ENCODE assay signal across 19 cellular contexts in the genomic region with DNA sequence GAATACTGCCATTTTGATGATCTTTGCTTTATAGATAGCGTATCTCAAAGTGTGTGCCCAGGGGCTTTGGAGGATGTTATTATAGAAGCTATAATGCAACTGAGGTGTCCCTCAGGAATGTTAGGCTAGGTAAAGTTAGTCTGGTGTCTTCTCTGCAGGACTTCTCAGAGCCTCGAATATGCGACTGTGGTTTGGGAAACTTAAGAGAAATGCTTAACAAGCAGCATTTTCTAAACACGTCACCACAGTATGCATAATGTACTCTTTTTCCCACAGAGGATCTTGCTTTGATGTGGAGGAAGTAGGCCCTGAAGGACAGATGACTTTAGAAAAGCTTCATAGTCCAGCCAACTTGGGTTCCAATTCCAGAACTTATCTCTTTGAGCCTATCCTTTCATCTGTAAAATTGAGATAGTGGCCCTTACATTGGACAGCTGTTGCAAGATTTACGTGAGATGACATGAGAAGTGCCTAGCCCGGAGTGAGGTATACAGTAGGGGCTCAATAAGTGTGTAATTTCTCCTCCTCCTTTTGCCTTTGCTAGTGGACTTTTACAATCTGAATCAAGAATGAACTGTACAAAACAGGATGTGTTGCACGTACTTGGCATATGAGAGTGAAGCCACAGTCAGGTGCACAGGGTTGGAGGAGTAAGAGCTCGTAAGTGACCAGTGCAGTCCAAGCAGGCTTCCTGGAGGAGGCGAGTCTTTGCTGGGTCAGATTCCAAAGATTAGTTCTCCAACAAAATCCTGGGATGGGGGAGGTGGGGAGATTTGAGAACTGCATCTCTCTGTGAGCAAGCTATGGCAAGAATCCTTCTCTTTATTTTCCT. TPM values are rescaled to one million over a fixed set of nuclear protein-coding genes. Genes with fewer than 3 reads are reported as not detected.
DNase-seq lines count a peak whose midpoint lies in the region; ATAC-seq and TF ChIP-seq lines count a peak whose summit lies in the region.
"Had no signal": no experiment of that assay in that cellular context is flagged by ENCODE, and none has a peak within 500 bp of the region (broad histone marks: within the 10 kb centered on the region; RNA-seq: fewer than 3 reads in every experiment).

No MANE protein-coding gene starts in this region.

- no TSS peak for BruUV-seq in mammary epithelial cell (replicated peaks; lab: Mats Ljungman, UMichigan)

- H3K27me3 ChIP-seq in mammary epithelial cell (ENCODE audit: insufficient read depth, low read length) (no peaks in the 10 kb centered on the region), hepatocyte (no peaks in the 10 kb centered on the region), psoas muscle (ENCODE audit: insufficient read depth in 3 of 3, low read length in 2 of 3) (no peaks in the 10 kb centered on the region), upper lobe of left lung (no peaks in the 10 kb centered on the region)
- no peaks in the 10 kb centered on the region for H3K27me3 ChIP-seq in CD4-positive, alpha-beta memory T cell (ENCODE audit: insufficient read depth, low read length)

- H3K27ac ChIP-seq in mammary epithelial cell (ENCODE audit: insufficient read depth, low read depth, low read length), result peak overlapping the region; percentile 33
- peak overlapping the region; percentile 4 for H3K27ac ChIP-seq in hepatocyte
- peak overlapping the region; percentile 61 for H3K27ac ChIP-seq in psoas muscle
- no peak overlapping the region for H3K27ac ChIP-seq in upper lobe of left lung
- H3K27ac ChIP-seq in CD4-positive, alpha-beta memory T cell (ENCODE audit: low read depth, low read length), result no peak overlapping the region
- H3K27ac ChIP-seq: RWPE1 had no signal

- intact Hi-C loops in mammary epithelial cell (cut with micrococcal nuclease) (loop anchor here (2.0 kb wide), 1 partner anchor 30 kb away; the partner anchor contains the start of gene TRABD2B), psoas muscle (cut with DNase I) (no loop called here)
- intact Hi-C loops in CD4-positive, alpha-beta memory T cell (cut with micrococcal nuclease), result no loop called here

- no peaks in the 10 kb centered on the region for H3K9me3 ChIP-seq in mammary epithelial cell (replicated peaks; ENCODE audit: insufficient read depth, low read length)
- H3K9me3 ChIP-seq in hepatocyte (ENCODE audit: low read depth), result no peaks in the 10 kb centered on the region
- no peaks in the 10 kb centered on the region for H3K9me3 ChIP-seq in psoas muscle
- H3K9me3 ChIP-seq in upper lobe of left lung, result no peaks in the 10 kb centered on the region
- H3K9me3 ChIP-seq in CD4-positive, alpha-beta memory T cell (ENCODE audit: control insufficient read depth in 1 of 2, low read length in 2 of 2), result no peaks in the 10 kb centered on the region

- no peaks in the 10 kb centered on the region for H3K79me2 ChIP-seq in mammary epithelial cell (ENCODE audit: insufficient read depth, low read length)
- H3K79me2 ChIP-seq in hepatocyte, result no peaks in the 10 kb centered on the region

- H3K9me2 ChIP-seq in hepatocyte (replicated peaks; ENCODE audit: insufficient read depth), result no peaks in the 10 kb centered on the region

- no peak for TF ChIP-seq CTCF in mammary epithelial cell (conservative IDR thresholded peaks at IDR 0.05 in 1 of 2, IDR thresholded peaks at IDR 0.05 in 1 of 2; ENCODE audit: extremely low read depth in 1 of 2, insufficient read depth in 1 of 2, low read depth in 1 of 2, low read length in 2 of 2)
- TF ChIP-seq CTCF in hepatocyte (IDR thresholded peaks at IDR 0.05; ENCODE audit: poor library complexity), result no peak
- TF ChIP-seq CTCF in psoas muscle (IDR thresholded peaks at IDR 0.05), result no peak
- TF ChIP-seq CTCF in upper lobe of left lung (IDR thresholded peaks at IDR 0.05), result no peak

- H3K4me3 ChIP-seq in mammary epithelial cell (replicated peaks in 1 of 3; ENCODE audit: insufficient read depth in 1 of 3, low read depth in 2 of 3, low read length in 3 of 3) (no peak overlapping the region), hepatocyte (no peak overlapping the region), psoas muscle (no peak overlapping the region), upper lobe of left lung (no peak overlapping the region)
- H3K4me3 ChIP-seq in CD4-positive, alpha-beta memory T cell (ENCODE audit: low read length in 2 of 2), result no peak overlapping the region

- no peak overlapping the region for H3K9ac ChIP-seq in mammary epithelial cell (ENCODE audit: insufficient read depth, low read length)

- no peak for ATAC-seq in psoas muscle
- ATAC-seq in upper lobe of left lung (ENCODE audit: low FRiP score in 2 of 2), result no peak
- ATAC-seq: Panc1 had no signal

- no peaks in the 10 kb centered on the region for H3K4me1 Mint-ChIP-seq in CD4-positive, alpha-beta memory T cell
- H3K4me1 Mint-ChIP-seq: CD4-positive, CD25-positive, alpha-beta regulatory T cell had no signal

- WGBS in mammary epithelial cell (ENCODE audit: low coverage, missing lambda C conversion rate), result 78% methylated on average over 8 of the region's 9 CpGs
- 92% methylated on average over 9 of the region's 9 CpGs for WGBS in hepatocyte (ENCODE audit: low lambda C conversion rate, missing lambda C conversion rate)
- 95 to 98% (median 96%) methylated on average over 9 of the region's 9 CpGs for WGBS in psoas muscle, 3 donors
- 87 to 89% methylated on average over 9 of the region's 9 CpGs for WGBS in upper lobe of left lung, 2 donors

- H3K4me1 ChIP-seq in mammary epithelial cell (ENCODE audit: insufficient read depth, low read length), result peaks cover 25% of the 10 kb centered on the region
- no peaks in the 10 kb centered on the region for H3K4me1 ChIP-seq in hepatocyte (ENCODE audit: insufficient read depth)
- peaks cover 6% of the 10 kb centered on the region for H3K4me1 ChIP-seq in psoas muscle
- H3K4me1 ChIP-seq in upper lobe of left lung, result no peaks in the 10 kb centered on the region
- H3K4me1 ChIP-seq in CD4-positive, alpha-beta memory T cell (ENCODE audit: insufficient read depth, low read length), result no peaks in the 10 kb centered on the region

- no peaks in the 10 kb centered on the region for H3K36me3 Mint-ChIP-seq in CD4-positive, alpha-beta memory T cell
- H3K36me3 Mint-ChIP-seq: CD4-positive, CD25-positive, alpha-beta regulatory T cell had no signal

- H3K4me3 Mint-ChIP-seq in CD4-positive, alpha-beta memory T cell, result no peak overlapping the region
- H3K4me3 Mint-ChIP-seq: CD4-positive, CD25-positive, alpha-beta regulatory T cell had no signal

- H3K9me3 Mint-ChIP-seq in CD4-positive, alpha-beta memory T cell, result no peaks in the 10 kb centered on the region

- no peak for TF ChIP-seq POLR2A in upper lobe of left lung (IDR thresholded peaks at IDR 0.05)

- TF ChIP-seq EP300 in upper lobe of left lung (IDR thresholded peaks at IDR 0.05), result no peak

- no peaks in the 10 kb centered on the region for H4K20me1 ChIP-seq in mammary epithelial cell (ENCODE audit: insufficient read depth, low read length)
- H4K20me1 ChIP-seq in hepatocyte (ENCODE audit: insufficient read depth, poor library complexity, severe bottlenecking), result no peaks in the 10 kb centered on the region

- POLR2A ChIA-PET in CD4-positive, alpha-beta memory T cell (lab: Charles Lee; ENCODE audit: partially characterized antibody), result no interaction called here

- H3K27ac Mint-ChIP-seq in CD4-positive, alpha-beta memory T cell, result no peak overlapping the region
- H3K27ac Mint-ChIP-seq: CD4-positive, CD25-positive, alpha-beta regulatory T cell had no signal

- dilution Hi-C loops in mammary epithelial cell (cut with HindIII; ENCODE audit: low sequenced_read_pairs), result no loop called here

- in situ Hi-C loops in mammary epithelial cell (cut with MboI; ENCODE audit: low sequenced_read_pairs in 2 of 2), result no loop called here

- CTCF ChIA-PET in mammary epithelial cell (lab: Charles Lee; ENCODE audit: low non-redundant PET), result interaction anchor here (0.6 kb wide), 1 partner anchor 30 kb away, joined by 3 read pairs; the partner anchor contains the start of gene TRABD2B
- CTCF ChIA-PET in CD4-positive, alpha-beta memory T cell (lab: Charles Lee; ENCODE audit: partially characterized antibody), result no interaction called here

- DNase-seq in HT1080 (ENCODE audit: low read depth), result peak; percentile 31
- no peak for DNase-seq in mammary epithelial cell
- DNase-seq in hepatocyte (ENCODE audit: low spot score), result no peak
- DNase-seq in psoas muscle, result no peak
- DNase-seq in NCI-H345 (lab: John Stamatoyannopoulos, UW), result no peak
- no peak for DNase-seq in upper lobe of left lung
- DNase-seq in CD4-positive, alpha-beta memory T cell, result no peak
- DNase-seq: CD4-positive, CD25-positive, alpha-beta regulatory T cell; KG1; MM.1S; NCI-H1694; NCI-H2029 treated with DMSO at 0.1 percent for 48 hours; NCI-H69; SHP77 had no signal

- H3K27me3 Mint-ChIP-seq in CD4-positive, alpha-beta memory T cell, result peaks cover 2 to 5% of the 10 kb centered on the region in 2 donors

- peak overlapping the region; percentile 24 for H3K4me2 ChIP-seq in mammary epithelial cell (ENCODE audit: insufficient read depth, low read depth, low read length)
- H3K4me2 ChIP-seq in hepatocyte, result no peak overlapping the region

- H2AFZ ChIP-seq in mammary epithelial cell (ENCODE audit: low read depth, low read length), result no peak overlapping the region
- no peak overlapping the region for H2AFZ ChIP-seq in hepatocyte

- no peaks in the 10 kb centered on the region for H3K36me3 ChIP-seq in mammary epithelial cell (ENCODE audit: insufficient read depth, low read length)
- H3K36me3 ChIP-seq in hepatocyte (replicated peaks; ENCODE audit: insufficient read depth, low read depth), result no peaks in the 10 kb centered on the region
- no peaks in the 10 kb centered on the region for H3K36me3 ChIP-seq in psoas muscle (ENCODE audit: insufficient read depth in 1 of 2, low read depth in 1 of 2)
- H3K36me3 ChIP-seq in upper lobe of left lung, result no peaks in the 10 kb centered on the region
- no peaks in the 10 kb centered on the region for H3K36me3 ChIP-seq in CD4-positive, alpha-beta memory T cell (ENCODE audit: insufficient read depth, low read length)

RNA-seq across cellular contexts. Expression of gene TRABD2B, which starts 29.7 kb away (rescaled TPM):
- total RNA-seq in HT1080 (2014; rRNA removed; shearing (Covaris generic)), result not detected in 2 replicates
- 0.02 and 0.07 TPM in 2 replicates for polyA plus RNA-seq in HT1080 (2015; cell fraction: cytosol; rRNA removed)
- polyA plus RNA-seq in HT1080 (2015; cell fraction: nucleus; rRNA removed), result 0.07 and 0.17 TPM in 2 replicates
- 1 to 10 TPM; 1.2 TPM for total RNA-seq in mammary epithelial cell
- polyA plus RNA-seq in mammary epithelial cell, result 0.16 TPM
- polyA minus RNA-seq in mammary epithelial cell, result 0.62 TPM
- total RNA-seq in hepatocyte, result 0.60 and 1.00 TPM in 2 replicates
- polyA plus RNA-seq in hepatocyte, result 2.3 and 4.9 TPM in 2 replicates
- total RNA-seq in psoas muscle, result under 1 TPM; 0.42 to 0.76 (median 0.51) TPM
- polyA plus RNA-seq in psoas muscle, result under 1 TPM; 0.08 to 0.32 (median 0.20) TPM
- total RNA-seq in upper lobe of left lung, result 1 to 10 TPM in 2 of 6 donors, under 1 TPM in 4; under 0.01 to 2.1 (median 0.62) TPM
- not detected for total RNA-seq in CD4-positive, alpha-beta memory T cell
- polyA plus RNA-seq in CD4-positive, alpha-beta memory T cell, result not detected
- total RNA-seq: CD4-positive, CD25-positive, alpha-beta regulatory T cell; OCI-LY7; SK-MEL-5 had no signal
- polyA plus RNA-seq: BJ; CD4-positive, CD25-positive, alpha-beta regulatory T cell had no signal

Comparison
In these comparisons a context has a peak if more than half of its experiments do, and no peak if none do; other contexts are left out.
1. H3K27ac ChIP-seq: peak in mammary epithelial cell (single experiment), hepatocyte (single experiment) and psoas muscle (single experiment); none in upper lobe of left lung (0 of 4) and CD4-positive, alpha-beta memory T cell (single experiment).